In the genomic region with DNA sequence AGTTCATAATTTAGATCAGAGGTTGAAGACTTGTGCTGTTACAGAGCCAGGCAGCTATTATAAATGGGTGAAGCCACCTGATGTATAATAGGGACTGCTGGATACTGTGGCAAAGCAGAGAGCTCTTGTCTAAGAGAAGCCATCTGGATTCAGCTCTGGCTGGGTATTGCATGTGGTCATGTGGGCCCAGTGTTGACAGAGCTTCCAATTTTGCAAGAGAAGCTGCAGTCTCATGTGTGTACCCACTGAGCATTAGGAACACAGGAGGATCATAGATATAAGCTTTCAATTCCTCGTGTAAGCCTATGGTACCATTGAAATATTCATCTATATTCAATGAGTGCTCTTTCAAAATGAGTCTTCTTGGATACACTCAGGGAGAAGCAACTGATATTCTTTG, we compare ENCODE assay signal across 14 cellular contexts.
"Had no signal": no experiment of that assay in that cellular context is flagged by ENCODE, and none has a peak within 500 bp of the region (broad histone marks: within the 10 kb centered on the region; RNA-seq: fewer than 3 reads in every experiment).

No MANE protein-coding gene starts in this region.

- DNase-seq: activated B cell treated with CpG ODN at 0.5 μM for 24 hours; activated CD4-positive, alpha-beta T cell treated with anti-CD3 and anti-CD28 coated beads for 48 hours; activated CD8-positive, alpha-beta T cell treated with anti-CD3 and anti-CD28 coated beads for 36 hours; activated effector memory CD4-positive, alpha-beta T cell treated with Interleukin-2 at 50 U/mL for 16 hours; activated T-cell treated with anti-CD3 and anti-CD28 coated beads, Interleukin-2, amount 50 U/mL, for 4 hours; posterior cingulate gyrus; stimulated activated CD4-positive, alpha-beta T cell treated with anti-CD3 and anti-CD28 coated beads, Interleukin-15, amount 100 ng/mL, for 24 hours; stimulated activated CD4-positive, alpha-beta T cell treated with anti-CD3 and anti-CD28 coated beads, Interleukin-4, amount 100 ng/mL, for 24 hours; stimulated activated CD8-positive, alpha-beta memory T cell treated with anti-CD3 and anti-CD28 coated beads, Interleukin-4, amount 100 ng/mL, for 48 hours; stimulated activated naive CD4-positive, alpha-beta T cell treated with Interleukin-2 at 50 U/mL for 16 hours; transverse colon had no signal

- H3K4me1 ChIP-seq: transverse colon had no signal

- H3K9me3 ChIP-seq: transverse colon had no signal

- H3K36me3 ChIP-seq: transverse colon had no signal

- H3K36me3 Mint-ChIP-seq: activated naive CD4-positive, alpha-beta T cell treated with anti-CD3 and anti-CD28 coated beads, Interleukin-2, amount 50 U/mL, for 24 hours; natural killer cell treated with Interleukin-12 subunit alpha and Interleukin-12 subunit beta and Interleukin-15 and Interleukin-18, amount 100 ng/mL, for 72 hours had no signal

- H3K4me3 ChIP-seq: skin epidermis, transverse colon had no signal

- H3K27ac Mint-ChIP-seq: activated B cell treated with CpG ODN at 0.5 μM for 24 hours; activated CD8-positive, alpha-beta T cell treated with anti-CD3 and anti-CD28 coated beads for 36 hours; activated naive CD4-positive, alpha-beta T cell treated with anti-CD3 and anti-CD28 coated beads, Interleukin-2, amount 50 U/mL, for 24 hours; natural killer cell treated with Interleukin-12 subunit alpha and Interleukin-12 subunit beta and Interleukin-15 and Interleukin-18, amount 100 ng/mL, for 72 hours had no signal

- H3K4me1 Mint-ChIP-seq: activated B cell treated with CpG ODN at 0.5 μM for 24 hours; activated naive CD4-positive, alpha-beta T cell treated with anti-CD3 and anti-CD28 coated beads, Interleukin-2, amount 50 U/mL, for 24 hours had no signal

- H3K27ac ChIP-seq: skin epidermis, transverse colon had no signal

- H3K4me3 Mint-ChIP-seq: activated B cell treated with CpG ODN at 0.5 μM for 24 hours; activated CD8-positive, alpha-beta T cell treated with anti-CD3 and anti-CD28 coated beads for 36 hours; activated naive CD4-positive, alpha-beta T cell treated with anti-CD3 and anti-CD28 coated beads, Interleukin-2, amount 50 U/mL, for 24 hours; activated T-cell treated with anti-CD3 and anti-CD28 coated beads, Interleukin-2, amount 50 U/mL, for 4 hours; natural killer cell treated with Interleukin-12 subunit alpha and Interleukin-12 subunit beta and Interleukin-15 and Interleukin-18, amount 100 ng/mL, for 72 hours had no signal

- H3K9me3 Mint-ChIP-seq: activated B cell treated with CpG ODN at 0.5 μM for 24 hours; activated CD8-positive, alpha-beta T cell treated with anti-CD3 and anti-CD28 coated beads for 36 hours; activated naive CD4-positive, alpha-beta T cell treated with anti-CD3 and anti-CD28 coated beads, Interleukin-2, amount 50 U/mL, for 24 hours; activated T-cell treated with anti-CD3 and anti-CD28 coated beads, Interleukin-2, amount 50 U/mL, for 4 hours; natural killer cell treated with Interleukin-12 subunit alpha and Interleukin-12 subunit beta and Interleukin-15 and Interleukin-18, amount 100 ng/mL, for 72 hours had no signal

- H3K27me3 Mint-ChIP-seq: activated B cell treated with CpG ODN at 0.5 μM for 24 hours; activated CD8-positive, alpha-beta T cell treated with anti-CD3 and anti-CD28 coated beads for 36 hours; activated naive CD4-positive, alpha-beta T cell treated with anti-CD3 and anti-CD28 coated beads, Interleukin-2, amount 50 U/mL, for 24 hours had no signal

- H3K27me3 ChIP-seq: transverse colon had no signal

- ATAC-seq: activated CD8-positive, alpha-beta T cell treated with anti-CD3 and anti-CD28 coated beads for 36 hours; activated T-cell treated with anti-CD3 and anti-CD28 coated beads, Interleukin-2, amount 50 U/mL, for 4 hours; natural killer cell treated with Interleukin-12 subunit alpha and Interleukin-12 subunit beta and Interleukin-15 and Interleukin-18, amount 100 ng/mL, for 72 hours had no signal
